Comparison of ENCODE assay signal across 2 cellular contexts in genomic region chr3:32437898-32438297, GRCh38.
TF ChIP-seq lines count a peak whose summit lies in the region.

No MANE protein-coding gene starts in this region.

TF ChIP-seq in endothelial cell of umbilical vein, 7 proteins besides CTCF, POLR2A, EP300 and RAD21 (continued from another document):
- TF ChIP-seq MAX (IDR thresholded peaks at IDR 0.05; ENCODE audit: insufficient read depth, insufficient read length) (no peak), GATA2 (IDR thresholded peaks at IDR 0.05; ENCODE audit: insufficient read depth, insufficient read length, low read depth, low read length) (no peak), EZH2 (IDR thresholded peaks at IDR 0.05; ENCODE audit: borderline replicate concordance, low read depth, low read length, severe bottlenecking) (no peak), JUN (IDR thresholded peaks at IDR 0.05; ENCODE audit: borderline replicate concordance, insufficient read depth, insufficient read length, low read depth) (no peak)

TF ChIP-seq in SK-N-SH treated with all-trans-retinoic acid at 6 μM for 48 hours, 23 proteins besides CTCF, POLR2A, EP300 and RAD21:
- TF ChIP-seq, protein P1, sequence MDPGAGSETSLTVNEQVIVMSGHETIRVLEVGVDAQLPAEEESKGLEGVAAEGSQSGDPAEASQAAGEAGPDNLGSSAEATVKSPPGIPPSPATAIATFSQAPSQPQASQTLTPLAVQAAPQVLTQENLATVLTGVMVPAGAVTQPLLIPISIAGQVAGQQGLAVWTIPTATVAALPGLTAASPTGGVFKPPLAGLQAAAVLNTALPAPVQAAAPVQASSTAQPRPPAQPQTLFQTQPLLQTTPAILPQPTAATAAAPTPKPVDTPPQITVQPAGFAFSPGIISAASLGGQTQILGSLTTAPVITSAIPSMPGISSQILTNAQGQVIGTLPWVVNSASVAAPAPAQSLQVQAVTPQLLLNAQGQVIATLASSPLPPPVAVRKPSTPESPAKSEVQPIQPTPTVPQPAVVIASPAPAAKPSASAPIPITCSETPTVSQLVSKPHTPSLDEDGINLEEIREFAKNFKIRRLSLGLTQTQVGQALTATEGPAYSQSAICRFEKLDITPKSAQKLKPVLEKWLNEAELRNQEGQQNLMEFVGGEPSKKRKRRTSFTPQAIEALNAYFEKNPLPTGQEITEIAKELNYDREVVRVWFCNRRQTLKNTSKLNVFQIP (CRISPR knock-in tag; IDR thresholded peaks at IDR 0.05; ENCODE audit: borderline replicate concordance, low read depth) = no peak
- TF ChIP-seq, protein P2, sequence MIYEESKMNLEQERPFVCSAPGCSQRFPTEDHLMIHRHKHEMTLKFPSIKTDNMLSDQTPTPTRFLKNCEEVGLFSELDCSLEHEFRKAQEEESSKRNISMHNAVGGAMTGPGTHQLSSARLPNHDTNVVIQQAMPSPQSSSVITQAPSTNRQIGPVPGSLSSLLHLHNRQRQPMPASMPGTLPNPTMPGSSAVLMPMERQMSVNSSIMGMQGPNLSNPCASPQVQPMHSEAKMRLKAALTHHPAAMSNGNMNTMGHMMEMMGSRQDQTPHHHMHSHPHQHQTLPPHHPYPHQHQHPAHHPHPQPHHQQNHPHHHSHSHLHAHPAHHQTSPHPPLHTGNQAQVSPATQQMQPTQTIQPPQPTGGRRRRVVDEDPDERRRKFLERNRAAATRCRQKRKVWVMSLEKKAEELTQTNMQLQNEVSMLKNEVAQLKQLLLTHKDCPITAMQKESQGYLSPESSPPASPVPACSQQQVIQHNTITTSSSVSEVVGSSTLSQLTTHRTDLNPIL (CRISPR knock-in tag; IDR thresholded peaks at IDR 0.05; ENCODE audit: low read depth) = no peak
- TF ChIP-seq TOX (CRISPR knock-in tag; IDR thresholded peaks at IDR 0.05; ENCODE audit: borderline replicate concordance) (no peak), ARNTL (CRISPR knock-in tag; IDR thresholded peaks at IDR 0.05; ENCODE audit: borderline replicate concordance, low read depth) (no peak), ZFP30 (CRISPR knock-in tag; IDR thresholded peaks at IDR 0.05) (no peak)
